In the genomic region with DNA sequence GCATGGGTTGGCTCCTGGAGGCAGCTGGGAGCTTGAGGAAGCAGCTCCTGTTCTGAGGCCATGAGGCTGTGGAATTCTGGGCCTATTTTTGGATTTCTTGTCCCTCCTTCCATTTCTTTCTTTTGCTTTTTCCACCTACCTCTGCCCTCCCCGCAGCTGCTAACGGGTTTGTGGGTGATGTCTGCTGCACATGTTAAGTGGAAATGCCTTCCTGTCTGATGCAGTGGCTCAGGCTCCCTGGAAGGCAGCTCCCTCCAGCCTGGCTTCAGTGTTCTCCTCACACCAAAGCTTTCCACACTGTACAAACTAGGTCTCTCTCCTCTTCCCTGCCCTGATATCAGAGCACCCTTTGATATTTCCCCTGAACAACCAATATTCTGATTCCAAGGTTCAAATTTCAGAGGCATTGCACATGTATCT, we compare ENCODE assay signal across 17 cellular contexts. TPM values are rescaled to one million over a fixed set of nuclear protein-coding genes. Genes with fewer than 3 reads are reported as not detected.
"Had no signal": no experiment of that assay in that cellular context is flagged by ENCODE, and none has a peak within 500 bp of the region (broad histone marks: within the 10 kb centered on the region; RNA-seq: fewer than 3 reads in every experiment).

No MANE protein-coding gene starts in this region.

- DNase-seq: activated CD4-positive, alpha-beta T cell treated with anti-CD3 and anti-CD28 coated beads, Interleukin-2, amount 50 U/mL, for 1 hour; activated naive CD4-positive, alpha-beta T cell; activated naive CD8-positive, alpha-beta T cell treated with anti-CD3 and anti-CD28 coated beads, Interleukin-2, amount 10 ng/mL, durations not matched to agents 7 days and 5 days; lower lobe of right lung; naive thymus-derived CD4-positive, alpha-beta T cell; SK-N-SH; stimulated activated CD4-positive, alpha-beta T cell treated with anti-CD3 and anti-CD28 coated beads, Interleukin-1b, Interleukin-23, amount 100 ng/mL, for 48 hours; stomach; T-cell; T-helper 9 cell had no signal

- H3K9me3 Mint-ChIP-seq: activated naive CD8-positive, alpha-beta T cell treated with anti-CD3 and anti-CD28 coated beads, Interleukin-2, amount 10 ng/mL, durations not matched to agents 7 days and 5 days; naive thymus-derived CD4-positive, alpha-beta T cell; T-cell had no signal

- H3K27ac Mint-ChIP-seq: activated naive CD8-positive, alpha-beta T cell treated with anti-CD3 and anti-CD28 coated beads, Interleukin-2, amount 10 ng/mL, durations not matched to agents 7 days and 5 days; naive thymus-derived CD4-positive, alpha-beta T cell; progenitor cell of endocrine pancreas; T-cell had no signal

- H3K9ac ChIP-seq: SK-N-SH had no signal

- H3K4me1 Mint-ChIP-seq: activated naive CD8-positive, alpha-beta T cell treated with anti-CD3 and anti-CD28 coated beads, Interleukin-2, amount 10 ng/mL, durations not matched to agents 7 days and 5 days; naive thymus-derived CD4-positive, alpha-beta T cell; T-cell had no signal

- H3K4me1 ChIP-seq: lower lobe of right lung, stomach had no signal

- H3K36me3 ChIP-seq: neutrophil had no signal

- H3K4me3 Mint-ChIP-seq: activated naive CD8-positive, alpha-beta T cell treated with anti-CD3 and anti-CD28 coated beads, Interleukin-2, amount 10 ng/mL, durations not matched to agents 7 days and 5 days; naive thymus-derived CD4-positive, alpha-beta T cell; T-cell had no signal

- H3K9me3 ChIP-seq: lower lobe of right lung, neutrophil, SK-N-SH, stomach had no signal

- ATAC-seq: activated CD4-positive, CD25-positive, alpha-beta regulatory T cell treated with anti-CD3 and anti-CD28 coated beads, Interleukin-2, amount 50 U/mL, for 24 hours; esophagus mucosa; lower lobe of right lung; naive thymus-derived CD4-positive, alpha-beta T cell; sciatic nerve; T-cell had no signal

- H3K27ac ChIP-seq: lower lobe of right lung, neutrophil, stomach had no signal

- H3K27me3 ChIP-seq: neutrophil, stomach had no signal

- H3K4me3 ChIP-seq: lower lobe of right lung, stomach had no signal

- H3K36me3 Mint-ChIP-seq: activated naive CD8-positive, alpha-beta T cell treated with anti-CD3 and anti-CD28 coated beads, Interleukin-2, amount 10 ng/mL, durations not matched to agents 7 days and 5 days; naive thymus-derived CD4-positive, alpha-beta T cell; T-cell had no signal

RNA-seq across cellular contexts. Expression of a gene that starts 33.8 kb away (rescaled TPM):
- total RNA-seq: glomerular endothelial cell had no signal

RNA-seq across cellular contexts. Expression of a gene that starts 52.3 kb away (rescaled TPM):
- total RNA-seq: activated CD8-positive, alpha-beta memory T cell treated with anti-CD3 and anti-CD28 coated beads for 36 hours had no signal
